Comparison of ENCODE assay signal across 12 cellular contexts in genomic region chr7:106010331-106010730, GRCh38. TPM values are rescaled to one million over a fixed set of nuclear protein-coding genes. Genes with fewer than 3 reads are reported as not detected.
DNase-seq lines count a peak whose midpoint lies in the region; ATAC-seq, FAIRE-seq and TF ChIP-seq lines count a peak whose summit lies in the region.
"Had no signal": no experiment of that assay in that cellular context is flagged by ENCODE, and none has a peak within 500 bp of the region (broad histone marks: within the 10 kb centered on the region; RNA-seq: fewer than 3 reads in every experiment).

No MANE protein-coding gene starts in this region.

- no peak for TF ChIP-seq EP300 in HepG2 (IDR thresholded peaks at IDR 0.05; ENCODE audit: low read depth in 2 of 2, low read length in 2 of 2)
- TF ChIP-seq EP300 in HepG2 (CRISPR knock-in tag; IDR thresholded peaks at IDR 0.05; ENCODE audit: borderline replicate concordance), result no peak

- H4K20me1 ChIP-seq in HepG2 (ENCODE audit: insufficient read depth, low read length), result no peaks in the 10 kb centered on the region

- H2AFZ ChIP-seq in HepG2 (ENCODE audit: low read length), result no peak overlapping the region

- H3K4me2 ChIP-seq in HepG2 (ENCODE audit: low read depth, low read length), result no peak overlapping the region

- in situ Hi-C loops in HepG2 (cut with HindIII; ENCODE audit: extremely low pct_ligation_motif_present, low pct_unique_long_range_greater_than_20kb) (loop anchor here (10.0 kb wide), 1 partner anchor 246 kb away; no protein-coding TSS in a partner anchor), astrocyte of the spinal cord (cut with HindIII; ENCODE audit: low sequenced_read_pairs) (no loop called here)

- CTCF ChIA-PET in HepG2 (lab: Yijun Ruan, JAX; ENCODE audit: low intra/inter-chr PET ratio, low total read pairs), result no interaction called here

- DNase-seq in HepG2 (ENCODE audit: low spot score) (no peak), right lobe of liver (no peak), astrocyte of the spinal cord (ENCODE audit: low read depth, low spot score) (peak; percentile 8), kidney glomerular epithelial cell (lab: John Stamatoyannopoulos, UW) (peak; percentile 76), islet precursor cell (no peak), cardiac septum (ENCODE audit: low spot score) (no peak)
- no peak for DNase-seq in stimulated activated CD4-positive, alpha-beta T cell treated with anti-CD3 and anti-CD28 coated beads, Interleukin-15, amount 100 ng/mL, for 24 hours
- DNase-seq: activated CD8-positive, alpha-beta T cell treated with anti-CD3 and anti-CD28 coated beads for 36 hours; effector CD4-positive, alpha-beta T cell; NCI-H2227 treated with DMSO at 0.1 percent for 48 hours; SIG-M5 had no signal

- H3K79me2 ChIP-seq in HepG2 (ENCODE audit: insufficient read depth, low read length), result no peaks in the 10 kb centered on the region

- FAIRE-seq in HepG2 (lab: Jason Lieb, UNC), result no peak

- TF ChIP-seq RAD21 in HepG2 (CRISPR knock-in tag; IDR thresholded peaks at IDR 0.05), result no peak

- H3K27ac ChIP-seq in HepG2 (ENCODE audit: extremely low read length, insufficient read depth, low read length) (no peak overlapping the region), right lobe of liver (no peak overlapping the region)

- H3K36me3 ChIP-seq in HepG2 (replicated peaks in 1 of 2; ENCODE audit: control insufficient read depth in 1 of 2, insufficient read depth in 2 of 2, low read length in 2 of 2) (no peaks in the 10 kb centered on the region), right lobe of liver (no peaks in the 10 kb centered on the region)

- intact Hi-C loops in HepG2 (cut with micrococcal nuclease; ENCODE audit: unreplicated experiment) (no loop called here), right lobe of liver (cut with DNase I) (loop anchor here in 1 of 2 donors (10.0 kb wide), 1 partner anchor 246 kb away; no protein-coding TSS in a partner anchor), cardiac septum (cut with DNase I) (no loop called here)

- H3K4me1 ChIP-seq in HepG2 (ENCODE audit: insufficient read depth, low read length) (peaks cover 10% of the 10 kb centered on the region; the same call in 1 of the 2 replicates), right lobe of liver (peaks cover 0 to 7% (median 0%) of the 10 kb centered on the region in 4 donors)

- no peaks in the 10 kb centered on the region for H3K27me3 ChIP-seq in HepG2 (ENCODE audit: control insufficient read depth in 1 of 2, insufficient read depth in 2 of 2, low read length in 2 of 2)
- H3K27me3 ChIP-seq in right lobe of liver, result no peaks in the 10 kb centered on the region

- POLR2A ChIA-PET in HepG2 (lab: Yijun Ruan, JAX), result no interaction called here

- H3K9ac ChIP-seq in HepG2 (ENCODE audit: insufficient read depth, low read depth, low read length), result no peak overlapping the region

- TF ChIP-seq CTCF in HepG2 (CRISPR knock-in tag; IDR thresholded peaks at IDR 0.05) (no peak), right lobe of liver (IDR thresholded peaks at IDR 0.05) (no peak), astrocyte of the spinal cord (IDR thresholded peaks at IDR 0.05; ENCODE audit: low read depth, low read length) (no peak)

- 27% methylated on average over 3 of the region's 3 CpGs for WGBS in HepG2 (ENCODE audit: low lambda C conversion rate)
- WGBS in right lobe of liver (ENCODE audit: insufficient coverage, low coverage, low lambda C conversion rate, missing lambda C conversion rate), result 68% methylated on average over 3 of the region's 3 CpGs

- no TSS peak for BruUV-seq in HepG2 (replicated peaks; lab: Mats Ljungman, UMichigan)

- H3K4me3 ChIP-seq in HepG2 (replicated peaks in 1 of 3; ENCODE audit: insufficient read depth in 1 of 3, low read depth in 2 of 3, low read length in 3 of 3) (no peak overlapping the region), right lobe of liver (no peak overlapping the region), astrocyte of the spinal cord (ENCODE audit: low read depth, low read length) (no peak overlapping the region)

- H3K9me3 ChIP-seq in HepG2 (ENCODE audit: low read length), result 0 out of 2 replicates have a peak, but pooled peaks cover 9% of the 10 kb centered on the region
- no peaks in the 10 kb centered on the region for H3K9me3 ChIP-seq in right lobe of liver

- TF ChIP-seq POLR2A in HepG2 (IDR thresholded peaks at IDR 0.05; ENCODE audit: insufficient read depth in 1 of 2, low read depth in 2 of 2, low read length in 2 of 2), result no peak
- TF ChIP-seq POLR2A in right lobe of liver (IDR thresholded peaks at IDR 0.05), result no peak

- ATAC-seq in HepG2, result no peak
- no peak for ATAC-seq in right lobe of liver
- ATAC-seq in GM18909 (IDR thresholded peaks at IDR 0.05; ENCODE audit: poor library complexity, unreplicated experiment), result no peak

TF ChIP-seq in HepG2, 621 proteins besides CTCF, POLR2A, EP300 and RAD21:
- TF ChIP-seq SIX4 (CRISPR knock-in tag; IDR thresholded peaks at IDR 0.05) (no peak), CEBPB (IDR thresholded peaks at IDR 0.05; ENCODE audit: borderline replicate concordance, low read depth, low read length) (peak; percentile 85; the same call in 1 of the 2 replicates)

RNA-seq across cellular contexts. Expression of gene CDHR3, which starts 47.3 kb away (rescaled TPM):
- total RNA-seq in HepG2 (2016; rRNA removed; fragmentation: Illumina TruSeq; extraction: Trizol) (8.2 and 11.8 TPM in 2 replicates), right lobe of liver (1 to 10 TPM; 3.6 to 8.6 (median 4.5) TPM), cardiac septum (0.62 TPM)
- total RNA-seq in HepG2 (2016; cell fraction: cytosol; rRNA removed; fragmentation: Illumina TruSeq; extraction: Trizol; ENCODE audit: low read depth), result 12.8 and 13.7 TPM in 2 replicates
- 7.2 and 11.7 TPM in 2 replicates for total RNA-seq in HepG2 (2016; cell fraction: insoluble cytoplasmic fraction; rRNA removed; fragmentation: Illumina TruSeq; extraction: Trizol)
- 15.8 and 18.0 TPM in 2 replicates for total RNA-seq in HepG2 (2016; cell fraction: membrane; rRNA removed; fragmentation: Illumina TruSeq; extraction: Trizol)
- total RNA-seq in HepG2 (2016; cell fraction: nucleus; rRNA removed; fragmentation: Illumina TruSeq; extraction: Trizol), result 32.7 and 38.3 TPM in 2 replicates
- 6.5 and 8.5 TPM in 2 replicates for polyA plus RNA-seq in HepG2 (2011; rRNA removed)
- 5.2 and 5.9 TPM in 2 replicates for polyA plus RNA-seq in HepG2 (2011; cell fraction: cytosol; rRNA removed)
- 20.4 and 24.1 TPM in 2 replicates for polyA plus RNA-seq in HepG2 (2011; cell fraction: nucleus; rRNA removed)
- 7.1 and 8.1 TPM in 2 replicates for polyA plus RNA-seq in HepG2 (2012)
- polyA plus RNA-seq in HepG2 (2016; cell fraction: cytosol; fragmentation: Illumina TruSeq; extraction: Trizol; ENCODE audit: low read depth), result 10.9 and 11.4 TPM in 2 replicates
- 7.0 and 7.8 TPM in 2 replicates for polyA plus RNA-seq in HepG2 (2016; cell fraction: insoluble cytoplasmic fraction; fragmentation: Illumina TruSeq; extraction: Trizol; ENCODE audit: low read depth)
- 10.8 and 12.6 TPM in 2 replicates for polyA plus RNA-seq in HepG2 (2016; cell fraction: membrane; fragmentation: Illumina TruSeq; extraction: Trizol; ENCODE audit: low read depth)
- polyA plus RNA-seq in HepG2 (2016; cell fraction: nucleus; fragmentation: Illumina TruSeq; extraction: Trizol; ENCODE audit: insufficient read depth, low read depth), result 26.2 and 34.5 TPM in 2 replicates
- polyA minus RNA-seq in HepG2 (2011; rRNA and poly(A)+ RNA removed; ENCODE audit: low replicate concordance), result 2.5 and 8.1 TPM in 2 replicates
- polyA minus RNA-seq in HepG2 (2011; cell fraction: cytosol; rRNA and poly(A)+ RNA removed), result 3.3 and 4.7 TPM in 2 replicates
- polyA minus RNA-seq in HepG2 (2011; cell fraction: nucleus; rRNA and poly(A)+ RNA removed), result 54.2 and 68.8 TPM in 2 replicates

Comparison
In these comparisons a context has a peak if more than half of its experiments do, and no peak if none do; other contexts are left out.
1. DNase-seq: peak in astrocyte of the spinal cord (single experiment) and kidney glomerular epithelial cell (single experiment); none in HepG2 (single experiment), right lobe of liver (0 of 3), stimulated activated CD4-positive, alpha-beta T cell treated with anti-CD3 and anti-CD28 coated beads, Interleukin-15, amount 100 ng/mL, for 24 hours (single experiment), islet precursor cell (single experiment) and cardiac septum (single experiment).